Comparison of ENCODE assay signal across 8 cellular contexts in the genomic region with DNA sequence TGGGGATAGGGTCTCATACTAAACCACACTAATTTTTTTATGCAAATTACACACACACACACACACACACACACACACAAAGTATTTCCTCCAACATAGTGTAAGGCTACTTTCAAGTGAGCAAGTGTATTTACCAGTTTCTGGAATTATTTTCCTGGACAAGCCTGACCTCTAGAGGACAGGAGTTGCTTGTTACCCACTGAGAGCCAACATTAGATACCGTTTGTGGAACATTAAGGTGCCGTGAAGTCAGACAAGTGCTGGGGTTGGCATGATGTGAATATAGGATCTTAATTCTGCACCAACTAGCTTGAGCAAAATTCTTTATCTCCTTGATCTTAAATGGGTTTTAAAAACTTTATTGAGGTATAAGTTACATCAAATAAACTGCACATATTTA. TPM values are rescaled to one million over a fixed set of nuclear protein-coding genes. Genes with fewer than 3 reads are reported as not detected.
A peak's percentile ranks its signal among the peaks of the same experiment; 100 is the strongest.
DNase-seq lines count a peak whose midpoint lies in the region; ATAC-seq, FAIRE-seq and TF ChIP-seq lines count a peak whose summit lies in the region.

No MANE protein-coding gene starts in this region.

- H3K27ac ChIP-seq in cardiac muscle cell = no peak overlapping the region

- intact Hi-C loops in Right ventricle myocardium inferior (cut with DNase I) = loop anchor here (5.0 kb wide), 1 partner anchor 336 kb away; no protein-coding TSS in a partner anchor

- H3K27ac Mint-ChIP-seq in mesothelial cell of epicardium = no peak overlapping the region

- peak; percentile 62 to 70 for DNase-seq in cardiac muscle cell (ENCODE audit: low read depth in 1 of 2, low spot score in 1 of 2)
- DNase-seq in Right ventricle myocardium inferior (ENCODE audit: missing footprints) = no peak
- peak; percentile 15 for DNase-seq in NCI-H526 treated with DMSO at 0.1 percent for 48 hours (lab: John Stamatoyannopoulos, UW)
- DNase-seq in bronchial epithelial cell (ENCODE audit: low read depth) = peak; percentile 78
- no peak for DNase-seq in mesothelial cell of epicardium (ENCODE audit: low spot score in 2 of 2, unreplicated experiment in 2 of 2)
- no peak for DNase-seq in activated CD4-positive, alpha-beta T cell treated with anti-CD3 and anti-CD28 coated beads, Interleukin-2, amount 50 U/mL, for 4 hours

- H3K4me3 Mint-ChIP-seq in mesothelial cell of epicardium = no peak overlapping the region

- no peaks in the 10 kb centered on the region for H3K4me1 Mint-ChIP-seq in mesothelial cell of epicardium

- H3K4me3 ChIP-seq in cardiac muscle cell (no peak overlapping the region), bronchial epithelial cell (ENCODE audit: low read depth, low read length) (no peak overlapping the region)

- H3K27me3 ChIP-seq in cardiac muscle cell = peaks cover 5% of the 10 kb centered on the region
- no peaks in the 10 kb centered on the region for H3K27me3 ChIP-seq in bronchial epithelial cell (ENCODE audit: control insufficient read depth, insufficient read depth, low read length)

- H3K27me3 Mint-ChIP-seq in mesothelial cell of epicardium (ENCODE audit: low read depth) = peaks cover 9% of the 10 kb centered on the region

- ATAC-seq in Right ventricle myocardium inferior (no peak), HG02885 (IDR thresholded peaks at IDR 0.05; ENCODE audit: poor library complexity, unreplicated experiment) (peak; percentile 56), HG03342 (IDR thresholded peaks at IDR 0.05; ENCODE audit: unreplicated experiment) (no peak)

- no peaks in the 10 kb centered on the region for H3K9me3 ChIP-seq in cardiac muscle cell (ENCODE audit: low read depth)

- peak; percentile 73 for TF ChIP-seq CTCF in cardiac muscle cell (IDR thresholded peaks at IDR 0.05; ENCODE audit: low read depth, low read length)
- TF ChIP-seq CTCF in bronchial epithelial cell (IDR thresholded peaks at IDR 0.05; ENCODE audit: insufficient read depth, low read length, severe bottlenecking) = peak; percentile 63
- peak; percentile 45 for TF ChIP-seq CTCF in mesothelial cell of epicardium (IDR thresholded peaks at IDR 0.05; ENCODE audit: unreplicated experiment)

- no peaks in the 10 kb centered on the region for H3K36me3 Mint-ChIP-seq in mesothelial cell of epicardium

- H3K36me3 ChIP-seq in cardiac muscle cell = no peaks in the 10 kb centered on the region
- H3K36me3 ChIP-seq in bronchial epithelial cell (ENCODE audit: control insufficient read depth, insufficient read depth, low read length) = no peaks in the 10 kb centered on the region

- no peak for FAIRE-seq in bronchial epithelial cell (lab: Jason Lieb, UNC)

- no peaks in the 10 kb centered on the region for H3K9me3 Mint-ChIP-seq in mesothelial cell of epicardium

- no peaks in the 10 kb centered on the region for H3K4me1 ChIP-seq in cardiac muscle cell (ENCODE audit: low read depth)

RNA-seq across cellular contexts. Expression of a gene that starts 39.3 kb away (rescaled TPM):
- total RNA-seq in cardiac muscle cell = not detected in 2 replicates
- polyA plus RNA-seq in cardiac muscle cell = not detected in 2 replicates
- total RNA-seq in Right ventricle myocardium inferior = not detected
- 50.5 and 64.6 TPM in 2 replicates for total RNA-seq in bronchial epithelial cell
- total RNA-seq in mesothelial cell of epicardium = 1.00 to 1.4 TPM (median 1.2 TPM) in 3 replicates

RNA-seq across cellular contexts. Expression of a gene that starts 59.6 kb away (rescaled TPM):
- total RNA-seq in cardiac muscle cell (not detected in 2 replicates), Right ventricle myocardium inferior (not detected), bronchial epithelial cell (under 0.01 and 0.79 TPM in 2 replicates), mesothelial cell of epicardium (not detected in 3 replicates)
- not detected in 2 replicates for polyA plus RNA-seq in cardiac muscle cell

Comparison
In these comparisons a context has a peak if more than half of its experiments do, and no peak if none do; other contexts are left out.
1. DNase-seq: peak in cardiac muscle cell (2 of 2), NCI-H526 treated with DMSO at 0.1 percent for 48 hours (single experiment) and bronchial epithelial cell (single experiment); none in Right ventricle myocardium inferior (single experiment), mesothelial cell of epicardium (0 of 2) and activated CD4-positive, alpha-beta T cell treated with anti-CD3 and anti-CD28 coated beads, Interleukin-2, amount 50 U/mL, for 4 hours (0 of 2).
2. RNA of a gene that starts 39.3 kb away (total RNA-seq): 50.5 to 64.6 TPM in bronchial epithelial cell; 1.00 to 1.4 TPM in mesothelial cell of epicardium, not detected in cardiac muscle cell and not detected in Right ventricle myocardium inferior (single experiment); every median in the first group is over 10 times any median in the second.
3. Peak in every context shown above with its lines, with median percentiles within 50 percentile points of each other: CTCF ChIP-seq.